Comparison of ENCODE assay signal across 1 cellular context in genomic region chr1:166705376-166706289, GRCh38.
TF ChIP-seq lines count a peak whose summit lies in the region.

No MANE protein-coding gene starts in this region.

TF ChIP-seq in K562, 482 proteins besides CTCF, POLR2A, EP300 and RAD21 (continued from another document and continues in another):
- peak; percentile 18 for TF ChIP-seq ASH1L (IDR thresholded peaks at IDR 0.05; ENCODE audit: borderline replicate concordance, low read depth, partially characterized antibody)
- peak; percentile 100 for TF ChIP-seq TCF3 (CRISPR knock-in tag; IDR thresholded peaks at IDR 0.05)
- TF ChIP-seq EGR1 (conservative IDR thresholded peaks at IDR 0.05), result peak; percentile 48; the same call in 1 of the 2 replicates
- TF ChIP-seq FOXP1 (CRISPR knock-in tag; IDR thresholded peaks at IDR 0.05), result peak; percentile 65; the same call in 1 of the 2 replicates
- TF ChIP-seq TCF7 (IDR thresholded peaks at IDR 0.05; ENCODE audit: borderline replicate concordance), result peak; percentile 92
- peak; percentile 99 for TF ChIP-seq FOXM1 (IDR thresholded peaks at IDR 0.05; ENCODE audit: low read depth)
- TF ChIP-seq FOXM1 (CRISPR knock-in tag; IDR thresholded peaks at IDR 0.05; ENCODE audit: low read depth), result no peak
- TF ChIP-seq FOXJ2 (tag; IDR thresholded peaks at IDR 0.05), result peak; percentile 97
- TF ChIP-seq PHTF2 (CRISPR knock-in tag; IDR thresholded peaks at IDR 0.05), result peak; percentile 67; the same call in 1 of the 2 replicates
- peak; percentile 100 for TF ChIP-seq NCOR1 (IDR thresholded peaks at IDR 0.05)
- TF ChIP-seq SMAD4 (CRISPR knock-in tag; conservative IDR thresholded peaks at IDR 0.05), result peak; percentile 93
- TF ChIP-seq CHD7 (IDR thresholded peaks at IDR 0.05; ENCODE audit: low read depth, low read length), result no peak
- 0 out of 2 replicates have a peak, but pooled peaks have one; percentile 15 for TF ChIP-seq ELF2 (CRISPR knock-in tag; IDR thresholded peaks at IDR 0.05)
- peak; percentile 90 to 91 for TF ChIP-seq FOXK2 (conservative IDR thresholded peaks at IDR 0.05 in 1 of 2, IDR thresholded peaks at IDR 0.05 in 1 of 2; ENCODE audit: low read depth in 2 of 2)
- peak; percentile 42 for TF ChIP-seq L3MBTL2 (IDR thresholded peaks at IDR 0.05)
- peak; percentile 78 to 94 for TF ChIP-seq NCOA2 (IDR thresholded peaks at IDR 0.05; ENCODE audit: partially characterized antibody in 2 of 2)
- no peak for TF ChIP-seq IFI16 (CRISPR knock-in tag; IDR thresholded peaks at IDR 0.05)
- TF ChIP-seq, protein P1, sequence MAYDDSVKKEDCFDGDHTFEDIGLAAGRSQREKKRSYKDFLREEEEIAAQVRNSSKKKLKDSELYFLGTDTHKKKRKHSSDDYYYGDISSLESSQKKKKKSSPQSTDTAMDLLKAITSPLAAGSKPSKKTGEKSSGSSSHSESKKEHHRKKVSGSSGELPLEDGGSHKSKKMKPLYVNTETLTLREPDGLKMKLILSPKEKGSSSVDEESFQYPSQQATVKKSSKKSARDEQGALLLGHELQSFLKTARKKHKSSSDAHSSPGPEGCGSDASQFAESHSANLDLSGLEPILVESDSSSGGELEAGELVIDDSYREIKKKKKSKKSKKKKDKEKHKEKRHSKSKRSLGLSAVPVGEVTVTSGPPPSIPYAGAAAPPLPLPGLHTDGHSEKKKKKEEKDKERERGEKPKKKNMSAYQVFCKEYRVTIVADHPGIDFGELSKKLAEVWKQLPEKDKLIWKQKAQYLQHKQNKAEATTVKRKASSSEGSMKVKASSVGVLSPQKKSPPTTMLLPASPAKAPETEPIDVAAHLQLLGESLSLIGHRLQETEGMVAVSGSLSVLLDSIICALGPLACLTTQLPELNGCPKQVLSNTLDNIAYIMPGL (CRISPR knock-in tag; IDR thresholded peaks at IDR 0.05), result no peak
- TF ChIP-seq CC2D1A (IDR thresholded peaks at IDR 0.05), result peak; percentile 99
- TF ChIP-seq TARDBP (IDR thresholded peaks at IDR 0.05), result peak; percentile 99
- no peak for TF ChIP-seq CREBBP (IDR thresholded peaks at IDR 0.05; ENCODE audit: low read depth, low read length)
- TF ChIP-seq ZNF140 (CRISPR knock-in tag; IDR thresholded peaks at IDR 0.05), result no peak
- no peak for TF ChIP-seq BRF2 (IDR thresholded peaks at IDR 0.05; ENCODE audit: borderline replicate concordance, insufficient read depth, insufficient read length)
- no peak for TF ChIP-seq PRMT5 (CRISPR knock-in tag; IDR thresholded peaks at IDR 0.05)
- peak in 1 of 2 experiments; percentile 98; a peak in 2 of 3 replicates for TF ChIP-seq CBX3 (IDR thresholded peaks at IDR 0.05; ENCODE audit: borderline replicate concordance in 1 of 2, low read length in 2 of 2)
- TF ChIP-seq SMARCA5 (IDR thresholded peaks at IDR 0.05), result peak; percentile 31; the same call in 1 of the 2 replicates
- TF ChIP-seq, protein P2, sequence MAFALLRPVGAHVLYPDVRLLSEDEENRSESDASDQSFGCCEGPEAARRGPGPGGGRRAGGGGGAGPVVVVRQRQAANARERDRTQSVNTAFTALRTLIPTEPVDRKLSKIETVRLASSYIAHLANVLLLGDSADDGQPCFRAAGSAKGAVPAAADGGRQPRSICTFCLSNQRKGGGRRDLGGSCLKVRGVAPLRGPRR (CRISPR knock-in tag; IDR thresholded peaks at IDR 0.05), result no peak
- no peak for TF ChIP-seq SNIP1 (IDR thresholded peaks at IDR 0.05; ENCODE audit: low read depth)
- TF ChIP-seq RBFOX2 (IDR thresholded peaks at IDR 0.05; ENCODE audit: low read depth, low read length), result no peak
- TF ChIP-seq GABPA (tag; conservative IDR thresholded peaks at IDR 0.05; ENCODE audit: low read depth), result peak; percentile 39
- peak; percentile 88 for TF ChIP-seq CTBP1 (IDR thresholded peaks at IDR 0.05; ENCODE audit: borderline replicate concordance)
- peak; percentile 96 for TF ChIP-seq MEF2D (tag; conservative IDR thresholded peaks at IDR 0.05; ENCODE audit: low read depth)
- TF ChIP-seq MTA3 (IDR thresholded peaks at IDR 0.05; ENCODE audit: borderline replicate concordance), result peak; percentile 87
- peak; percentile 97 for TF ChIP-seq ILF3 (IDR thresholded peaks at IDR 0.05; ENCODE audit: borderline replicate concordance)
- peak; percentile 95 for TF ChIP-seq ZNF584 (CRISPR knock-in tag; IDR thresholded peaks at IDR 0.05; ENCODE audit: low read depth)
- TF ChIP-seq, protein P3, sequence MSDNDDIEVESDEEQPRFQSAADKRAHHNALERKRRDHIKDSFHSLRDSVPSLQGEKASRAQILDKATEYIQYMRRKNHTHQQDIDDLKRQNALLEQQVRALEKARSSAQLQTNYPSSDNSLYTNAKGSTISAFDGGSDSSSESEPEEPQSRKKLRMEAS (CRISPR knock-in tag; IDR thresholded peaks at IDR 0.05), result no peak
- TF ChIP-seq BRCA1 (IDR thresholded peaks at IDR 0.05), result no peak
- TF ChIP-seq BRCA1 (CRISPR knock-in tag; IDR thresholded peaks at IDR 0.05), result no peak
- TF ChIP-seq ARID2 (IDR thresholded peaks at IDR 0.05), result 0 out of 2 replicates have a peak, but pooled peaks have one; percentile 7
